ENCODE assay signal across 8 cellular contexts in the genomic region with DNA sequence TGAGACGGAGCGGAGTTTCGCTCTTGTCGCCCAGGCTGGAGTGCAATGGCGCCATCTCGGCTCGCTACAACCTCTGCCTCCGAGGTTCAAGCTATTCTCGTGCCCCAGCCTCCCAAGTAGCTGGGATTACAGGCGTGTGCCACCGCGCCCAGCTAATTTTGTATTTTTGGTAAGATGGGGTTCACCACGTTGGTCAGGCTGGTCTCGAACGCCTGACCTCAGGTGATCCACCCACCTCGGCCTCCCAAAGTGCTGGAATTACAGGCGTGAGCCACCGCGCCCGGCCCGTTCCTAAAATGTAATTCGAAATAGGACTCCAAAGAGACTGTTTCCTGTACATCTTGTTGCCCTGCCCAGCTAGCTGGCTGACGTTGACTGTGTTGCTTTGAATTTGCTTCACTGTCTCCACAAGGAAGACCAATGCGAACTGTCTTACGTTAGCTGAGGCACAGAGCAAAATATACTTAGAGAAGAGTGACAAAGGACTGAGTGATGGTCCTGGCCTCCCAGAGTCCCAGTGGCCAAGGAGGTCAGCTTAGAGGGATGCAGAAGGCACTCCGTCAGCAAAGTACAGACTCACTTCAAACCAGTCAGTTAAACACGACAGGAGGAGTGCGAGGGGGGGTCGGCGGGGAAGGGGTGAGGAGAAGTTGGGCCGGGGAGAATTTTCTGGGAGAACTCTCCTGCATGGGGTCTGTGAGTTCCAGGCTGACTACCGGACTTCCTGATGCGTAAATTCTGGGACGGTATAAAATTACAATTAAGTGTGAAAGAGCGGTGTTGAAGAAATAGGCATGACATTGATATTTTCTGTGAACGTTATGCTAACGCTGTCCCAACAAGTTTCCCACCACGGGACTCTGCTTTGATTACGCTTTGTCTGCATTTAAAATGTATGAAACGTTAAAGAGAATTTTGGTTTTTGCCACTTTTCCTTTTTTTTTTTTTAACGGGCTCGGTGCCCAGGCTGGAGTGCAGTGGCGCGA. TPM values are rescaled to one million over a fixed set of nuclear protein-coding genes. Genes with fewer than 3 reads are reported as not detected.
DNase-seq lines count a peak whose midpoint lies in the region; ATAC-seq, FAIRE-seq and TF ChIP-seq lines count a peak whose summit lies in the region.

No MANE protein-coding gene starts in this region.

- H3K4me1 ChIP-seq in heart right ventricle = peaks cover 0 to 44% (median 30%) of the 10 kb centered on the region in 9 donors
- peaks cover 4 to 9% of the 10 kb centered on the region in 2 donors for H3K4me1 ChIP-seq in kidney (ENCODE audit: control insufficient read depth in 1 of 2, insufficient read depth in 1 of 2, low read depth in 1 of 2, low read length in 2 of 2)
- H3K4me1 ChIP-seq in uterus = no peaks in the 10 kb centered on the region
- H3K4me1 ChIP-seq in pancreas = peaks cover 0 to 18% (median 4%) of the 10 kb centered on the region in 3 donors

- H3K9me3 ChIP-seq in heart right ventricle (no peaks in the 10 kb centered on the region), kidney (ENCODE audit: control insufficient read depth in 1 of 2, low read length in 2 of 2) (no peaks in the 10 kb centered on the region), uterus (no peaks in the 10 kb centered on the region), pancreas (no peaks in the 10 kb centered on the region)

- H3K4me3 ChIP-seq in heart right ventricle (peak overlapping the region in 9 of 10 donors; percentile 39 to 69 (median 58)), kidney (ENCODE audit: low read length in 2 of 2) (peak overlapping the region; percentile 35 to 36), uterus (peak overlapping the region; percentile 43 to 47), pancreas (peak overlapping the region in 2 of 4 donors; percentile 36 to 39)

- TF ChIP-seq CTCF in heart right ventricle (IDR thresholded peaks at IDR 0.05) (no peak), kidney (IDR thresholded peaks at IDR 0.05; ENCODE audit: borderline replicate concordance, extremely low read depth, insufficient read depth) (no peak), uterus (IDR thresholded peaks at IDR 0.05) (no peak), pancreas (IDR thresholded peaks at IDR 0.05) (no peak)

- no peak for TF ChIP-seq POLR2A in uterus (IDR thresholded peaks at IDR 0.05)

- intact Hi-C loops in heart right ventricle (cut with DNase I) = no loop called here
- intact Hi-C loops in Right ventricle myocardium inferior (cut with DNase I) = no loop called here
- intact Hi-C loops in kidney (cut with DNase I) = no loop called here
- intact Hi-C loops in uterus (cut with DNase I; ENCODE audit: low total_unique reads) = no loop called here
- intact Hi-C loops in pancreas (cut with DNase I) = no loop called here

- no peaks in the 10 kb centered on the region for H3K36me3 ChIP-seq in heart right ventricle
- no peaks in the 10 kb centered on the region for H3K36me3 ChIP-seq in kidney (ENCODE audit: control insufficient read depth in 1 of 2, insufficient read depth in 2 of 2, low read length in 2 of 2)
- no peaks in the 10 kb centered on the region for H3K36me3 ChIP-seq in uterus
- H3K36me3 ChIP-seq in pancreas = no peaks in the 10 kb centered on the region

- H3K27ac ChIP-seq in heart right ventricle (peak overlapping the region in 7 of 10 donors; percentile 6 to 72 (median 63)), kidney (ENCODE audit: low read depth in 2 of 2, low read length in 2 of 2) (no peak overlapping the region), uterus (peak overlapping the region; percentile 72 to 80), pancreas (no peak overlapping the region)

- peaks cover 0 to 7% (median 0%) of the 10 kb centered on the region in 7 donors for H3K27me3 ChIP-seq in heart right ventricle
- no peaks in the 10 kb centered on the region for H3K27me3 ChIP-seq in uterus
- no peaks in the 10 kb centered on the region for H3K27me3 ChIP-seq in pancreas

- ATAC-seq in heart right ventricle (no peak), Right ventricle myocardium inferior (no peak), pancreas (no peak)
- ATAC-seq in activated T-cell treated with anti-CD3 and anti-CD28 coated beads, Interleukin-2, amount 50 U/mL, for 72 hours (replicated peaks in 1 of 2) = no peak

- peak overlapping the region; percentile 88 to 98 for H3K4me3 Mint-ChIP-seq in activated T-cell treated with anti-CD3 and anti-CD28 coated beads, Interleukin-2, amount 50 U/mL, for 72 hours

- peaks cover 44% of the 10 kb centered on the region for H3K4me1 Mint-ChIP-seq in activated T-cell treated with anti-CD3 and anti-CD28 coated beads, Interleukin-2, amount 50 U/mL, for 72 hours (ENCODE audit: low read depth)

- WGBS in heart right ventricle, 2 donors = 17 to 34% methylated on average over 44 of the region's 44 CpGs
- 39 to 41% methylated on average over 44 of the region's 44 CpGs for WGBS in pancreas, 2 donors

- no peaks in the 10 kb centered on the region for H3K27me3 Mint-ChIP-seq in activated T-cell treated with anti-CD3 and anti-CD28 coated beads, Interleukin-2, amount 50 U/mL, for 72 hours (ENCODE audit: low read depth)

- peak overlapping the region; percentile 16 for H3K27ac Mint-ChIP-seq in activated T-cell treated with anti-CD3 and anti-CD28 coated beads, Interleukin-2, amount 50 U/mL, for 72 hours

- DNase-seq in heart right ventricle = no peak
- DNase-seq in Right ventricle myocardium inferior (ENCODE audit: missing footprints) = no peak
- no peak for DNase-seq in activated T-cell treated with anti-CD3 and anti-CD28 coated beads, Interleukin-2, amount 50 U/mL, for 72 hours
- DNase-seq in kidney = no peak
- DNase-seq in uterus = no peak
- DNase-seq in HuH-7 (ENCODE audit: low spot score) = no peak
- no peak for DNase-seq in NCI-H69 (lab: John Stamatoyannopoulos, UW)
- DNase-seq in pancreas = no peak

- no peak overlapping the region for H3K9ac ChIP-seq in kidney (ENCODE audit: low read length in 2 of 2)

- FAIRE-seq in kidney (lab: Jason Lieb, UNC) (no peak), pancreas (lab: Jason Lieb, UNC) (no peak)

- no peaks in the 10 kb centered on the region for H3K9me3 Mint-ChIP-seq in activated T-cell treated with anti-CD3 and anti-CD28 coated beads, Interleukin-2, amount 50 U/mL, for 72 hours

- peaks cover 2 to 3% of the 10 kb centered on the region in 2 donors for H3K36me3 Mint-ChIP-seq in activated T-cell treated with anti-CD3 and anti-CD28 coated beads, Interleukin-2, amount 50 U/mL, for 72 hours (ENCODE audit: insufficient read depth in 2 of 2)

RNA-seq across cellular contexts. Expression of a gene that starts 6.8 kb away (rescaled TPM):
- total RNA-seq in heart right ventricle (10 to 100 TPM; 17.3 to 28.2 (median 26.0) TPM), Right ventricle myocardium inferior (20.9 TPM), kidney (34.9 TPM), uterus (10 to 100 TPM in 2 of 4 donors, 1 to 10 TPM in 2; 4.7 to 18.8 (median 12.2) TPM), pancreas (10 to 100 TPM; 11.4 to 22.1 (median 12.1) TPM)
- polyA plus RNA-seq in heart right ventricle (10 to 100 TPM; 12.1 to 20.5 TPM), kidney (ENCODE audit: insufficient read depth, low read depth, low replicate concordance) (21.8 TPM), pancreas (10 to 100 TPM; 17.3 to 28.7 TPM)
- 10 to 100 TPM; 42.1 to 52.1 TPM for total RNA-seq in activated T-cell treated with anti-CD3 and anti-CD28 coated beads, Interleukin-2, amount 50 U/mL, for 72 hours

RNA-seq across cellular contexts. Expression of a gene that starts 11.3 kb away (rescaled TPM):
- total RNA-seq in heart right ventricle = 1 to 10 TPM; 4.4 to 9.5 (median 6.0) TPM
- polyA plus RNA-seq in heart right ventricle = 10 to 100 TPM in 1 of 2 donors, 1 to 10 TPM in 1; 3.9 to 30.8 TPM
- total RNA-seq in Right ventricle myocardium inferior = 14.4 TPM
- 1 to 10 TPM; 2.4 to 2.9 TPM for total RNA-seq in activated T-cell treated with anti-CD3 and anti-CD28 coated beads, Interleukin-2, amount 50 U/mL, for 72 hours
- total RNA-seq in kidney = 6.3 TPM
- polyA plus RNA-seq in kidney (ENCODE audit: insufficient read depth, low read depth, low replicate concordance) = 5.7 TPM
- 1 to 10 TPM; 1.2 to 7.7 (median 1.6) TPM for total RNA-seq in uterus
- total RNA-seq in pancreas = 10 to 100 TPM in 1 of 6 donors, 1 to 10 TPM in 5; 1.9 to 11.1 (median 3.9) TPM
- 1 to 10 TPM; 2.4 to 3.0 TPM for polyA plus RNA-seq in pancreas

RNA-seq across cellular contexts. Expression of a gene that starts 27.4 kb away (rescaled TPM):
- 100 to 1,000 TPM; 581 to 916 (median 631) TPM for total RNA-seq in heart right ventricle
- polyA plus RNA-seq in heart right ventricle = 1,000 to 10,000 TPM; 1,025 to 2,221 TPM
- 693 TPM for total RNA-seq in Right ventricle myocardium inferior
- total RNA-seq in activated T-cell treated with anti-CD3 and anti-CD28 coated beads, Interleukin-2, amount 50 U/mL, for 72 hours = 1,000 to 10,000 TPM; 3,606 to 3,662 TPM
- 1,240 TPM for total RNA-seq in kidney
- 1,699 TPM for polyA plus RNA-seq in kidney (ENCODE audit: insufficient read depth, low read depth, low replicate concordance)
- total RNA-seq in uterus = 1,000 to 10,000 TPM; 1,656 to 5,035 (median 2,557) TPM
- 1,000 to 10,000 TPM in 5 of 6 donors, 100 to 1,000 TPM in 1; 974 to 1,629 (median 1,266) TPM for total RNA-seq in pancreas
- 1,000 to 10,000 TPM; 1,162 to 1,304 TPM for polyA plus RNA-seq in pancreas

RNA-seq across cellular contexts. Expression of a gene that starts 44.7 kb away (rescaled TPM):
- 10 to 100 TPM in 1 of 10 donors, 1 to 10 TPM in 9; 5.5 to 15.8 (median 7.5) TPM for total RNA-seq in heart right ventricle
- 10 to 100 TPM in 1 of 2 donors, 1 to 10 TPM in 1; 4.1 to 27.1 TPM for polyA plus RNA-seq in heart right ventricle
- total RNA-seq in Right ventricle myocardium inferior = 9.2 TPM
- 10 to 100 TPM; 19.2 to 22.7 TPM for total RNA-seq in activated T-cell treated with anti-CD3 and anti-CD28 coated beads, Interleukin-2, amount 50 U/mL, for 72 hours
- 18.4 TPM for total RNA-seq in kidney
- 9.7 TPM for polyA plus RNA-seq in kidney (ENCODE audit: insufficient read depth, low read depth, low replicate concordance)
- total RNA-seq in uterus = 10 to 100 TPM in 2 of 4 donors, 1 to 10 TPM in 2; 1.2 to 22.1 (median 13.9) TPM
- 10 to 100 TPM in 1 of 6 donors, 1 to 10 TPM in 5; 5.6 to 10.4 (median 7.4) TPM for total RNA-seq in pancreas
- 10 to 100 TPM; 12.8 to 18.1 TPM for polyA plus RNA-seq in pancreas

Comparison
In these comparisons a context has a peak if more than half of its experiments do, and no peak if none do; other contexts are left out.
1. H3K27ac ChIP-seq: peak in heart right ventricle (7 of 10) and uterus (2 of 2); none in kidney (0 of 2) and pancreas (0 of 4).